In genomic region chr2:189014426-189015138, GRCh38 we compare ENCODE assay signal across 16 cellular contexts. TPM values are rescaled to one million over a fixed set of nuclear protein-coding genes. Genes with fewer than 3 reads are reported as not detected.
DNase-seq lines count a peak whose midpoint lies in the region; ATAC-seq and TF ChIP-seq lines count a peak whose summit lies in the region.
"Had no signal": no experiment of that assay in that cellular context is flagged by ENCODE, and none has a peak within 500 bp of the region (broad histone marks: within the 10 kb centered on the region; RNA-seq: fewer than 3 reads in every experiment).

No MANE protein-coding gene starts in this region.

- H2AFZ ChIP-seq in hepatocyte: no peak overlapping the region

- H3K9me3 ChIP-seq in hepatocyte (ENCODE audit: low read depth) (no peaks in the 10 kb centered on the region), sigmoid colon (no peaks in the 10 kb centered on the region)
- H3K9me3 ChIP-seq: heart left ventricle had no signal

- H3K27me3 ChIP-seq in hepatocyte (no peaks in the 10 kb centered on the region), sigmoid colon (no peaks in the 10 kb centered on the region)
- H3K27me3 ChIP-seq: dorsolateral prefrontal cortex, heart left ventricle had no signal

- no peak for TF ChIP-seq POLR2A in sigmoid colon (IDR thresholded peaks at IDR 0.05)

- H3K79me2 ChIP-seq in hepatocyte: no peaks in the 10 kb centered on the region

- peak overlapping the region; percentile 38 for H3K27ac ChIP-seq in hepatocyte
- H3K27ac ChIP-seq in sigmoid colon: peak overlapping the region; percentile 24 to 52 (median 51)
- H3K27ac ChIP-seq: C4-2B, HL-60, VCaP had no signal

- no peaks in the 10 kb centered on the region for H4K20me1 ChIP-seq in hepatocyte (ENCODE audit: insufficient read depth, poor library complexity, severe bottlenecking)

- no peak overlapping the region for H3K4me2 ChIP-seq in hepatocyte

- peak; percentile 79 for DNase-seq in EH (ENCODE audit: low read depth)
- peak; percentile 51 for DNase-seq in astrocyte of the spinal cord (ENCODE audit: low read depth, low spot score)
- DNase-seq in hepatocyte (ENCODE audit: low spot score): peak; percentile 28
- DNase-seq in sigmoid colon: no peak
- no peak for DNase-seq in HK-2 (ENCODE audit: unreplicated experiment)
- no peak for DNase-seq in NCI-H1092 treated with DMSO at 0.1 percent for 48 hours (lab: John Stamatoyannopoulos, UW)
- DNase-seq: dorsolateral prefrontal cortex, heart left ventricle, left cardiac atrium, NCI-H2029 treated with DMSO at 0.1 percent for 48 hours, NCI-H774 had no signal

- H3K9me2 ChIP-seq in hepatocyte (replicated peaks; ENCODE audit: insufficient read depth): no peaks in the 10 kb centered on the region

- H3K4me3 ChIP-seq in astrocyte of the spinal cord (ENCODE audit: low read depth, low read length) (no peak overlapping the region), hepatocyte (no peak overlapping the region), sigmoid colon (no peak overlapping the region)
- H3K4me3 ChIP-seq: dorsolateral prefrontal cortex, heart left ventricle had no signal

- TF ChIP-seq EP300 in sigmoid colon (IDR thresholded peaks at IDR 0.05): no peak

- in situ Hi-C loops in astrocyte of the spinal cord (cut with HindIII; ENCODE audit: low sequenced_read_pairs): no loop called here

- ATAC-seq in GM18517 (IDR thresholded peaks at IDR 0.05; ENCODE audit: unreplicated experiment): no peak
- no peak for ATAC-seq in GM18520 (IDR thresholded peaks at IDR 0.05; ENCODE audit: unreplicated experiment)

- 48% methylated on average over 2 of the region's 2 CpGs for WGBS in hepatocyte (ENCODE audit: low lambda C conversion rate, missing lambda C conversion rate)
- WGBS in sigmoid colon, 2 donors: 66 to 78% methylated on average over 2 of the region's 2 CpGs

- TF ChIP-seq CTCF in astrocyte of the spinal cord (IDR thresholded peaks at IDR 0.05; ENCODE audit: low read depth, low read length): no peak
- TF ChIP-seq CTCF in hepatocyte (IDR thresholded peaks at IDR 0.05; ENCODE audit: poor library complexity): no peak
- TF ChIP-seq CTCF in sigmoid colon (IDR thresholded peaks at IDR 0.05): no peak

- H3K4me1 ChIP-seq in hepatocyte (ENCODE audit: insufficient read depth) (no peaks in the 10 kb centered on the region), sigmoid colon (peaks cover 0 to 34% (median 14%) of the 10 kb centered on the region in 4 donors)

- intact Hi-C loops in sigmoid colon (cut with DNase I): loop anchor here (5.0 kb wide), 1 partner anchor 38 kb away; no protein-coding TSS in a partner anchor

- H3K36me3 ChIP-seq in hepatocyte (replicated peaks; ENCODE audit: insufficient read depth, low read depth): no peaks in the 10 kb centered on the region
- H3K36me3 ChIP-seq in sigmoid colon: peaks cover 10 to 34% (median 17%) of the 10 kb centered on the region in 4 donors

RNA-seq across cellular contexts. Expression of gene COL3A1, which starts 40.4 kb away (rescaled TPM):
- total RNA-seq in hepatocyte (5,479 and 8,329 TPM in 2 replicates), sigmoid colon (1,000 to 10,000 TPM in 1 of 4 donors, 100 to 1,000 TPM in 3; 183 to 1,567 (median 438) TPM)
- polyA plus RNA-seq in hepatocyte (6,699 and 6,726 TPM in 2 replicates), sigmoid colon (100 to 1,000 TPM in 1 of 3 donors, 10 to 100 TPM in 2; 29.1 to 294 (median 34.8) TPM)

Comparison
In these comparisons a context has a peak if more than half of its experiments do, and no peak if none do; other contexts are left out.
1. DNase-seq: peak in EH (single experiment), astrocyte of the spinal cord (single experiment) and hepatocyte (single experiment); none in sigmoid colon (single experiment), HK-2 (single experiment) and NCI-H1092 treated with DMSO at 0.1 percent for 48 hours (single experiment).